ENCODE assay signal across 8 cellular contexts in the genomic region with DNA sequence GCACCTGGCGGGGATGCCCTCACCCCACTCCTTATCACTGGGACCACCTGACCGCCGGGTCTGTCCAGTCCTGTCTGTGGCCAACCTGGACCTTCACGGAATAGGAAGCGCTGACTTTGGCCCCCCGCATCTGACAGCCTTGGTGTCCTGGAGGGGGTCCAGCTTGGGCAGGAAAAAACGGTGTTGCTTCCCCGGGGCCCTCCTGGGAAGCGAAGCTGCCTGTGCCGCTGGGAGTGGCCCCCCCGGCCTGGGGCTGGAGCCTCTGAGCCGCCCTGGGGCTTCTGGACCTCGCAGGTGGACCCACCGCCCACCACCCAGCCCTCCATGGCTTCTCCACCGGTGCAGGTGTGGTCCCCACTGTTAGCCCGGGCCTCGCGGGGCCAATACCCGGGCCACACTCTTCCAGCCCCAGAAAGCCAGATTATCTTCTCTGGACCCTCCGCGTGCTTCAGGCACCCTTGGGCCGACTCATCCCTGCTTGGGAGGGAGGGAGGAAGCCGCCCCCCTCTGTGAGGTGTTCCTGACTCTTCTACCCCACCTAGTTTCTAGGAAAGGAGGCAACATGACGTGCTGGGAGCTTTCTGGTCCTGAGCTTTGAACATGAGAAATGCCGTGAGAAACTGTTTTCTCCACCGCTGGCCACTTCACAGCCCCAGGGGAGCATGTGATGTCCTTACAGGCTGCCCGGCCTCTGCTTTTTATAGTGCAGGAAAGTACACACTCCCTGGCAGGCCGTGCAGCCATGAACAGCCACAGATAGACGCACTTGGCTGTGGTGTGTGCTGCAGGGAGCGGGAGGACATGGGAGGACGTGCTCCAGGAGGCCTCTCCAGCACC. TPM values are rescaled to one million over a fixed set of nuclear protein-coding genes. Genes with fewer than 3 reads are reported as not detected.
DNase-seq lines count a peak whose midpoint lies in the region; ATAC-seq and TF ChIP-seq lines count a peak whose summit lies in the region.

No MANE protein-coding gene starts in this region.

- no peak overlapping the region for H3K4me2 ChIP-seq in Karpas-422 (ENCODE audit: low read depth, low read length, poor library complexity, severe bottlenecking)

- H3K4me1 Mint-ChIP-seq in T-helper 1 cell treated with Interleukin-12 subunit alpha and Interleukin-12 subunit beta and Interleukin-4 antibody, amounts not matched to agents 30 μg/mL and 1 μg/mL, for 36 hours (ENCODE audit: low read depth), result peaks cover 3% of the 10 kb centered on the region

- peak overlapping the region in 1 of 2 donors; percentile 54 for H3K9ac ChIP-seq in liver (ENCODE audit: low read depth in 1 of 2, low read length in 2 of 2)
- H3K9ac ChIP-seq in Karpas-422 (ENCODE audit: low read length), result no peak overlapping the region

- no peak overlapping the region for H2AFZ ChIP-seq in Karpas-422 (ENCODE audit: low read length)

- no peaks in the 10 kb centered on the region for H3K79me2 ChIP-seq in Karpas-422 (ENCODE audit: low read length)

- ATAC-seq in thoracic aorta (ENCODE audit: insufficient number of reproducible peaks, low FRiP score, low read depth), result no peak
- ATAC-seq in GM18873 (IDR thresholded peaks at IDR 0.05; ENCODE audit: low FRiP score, unreplicated experiment), result no peak
- ATAC-seq in HG02571 (IDR thresholded peaks at IDR 0.05; ENCODE audit: unreplicated experiment), result no peak

- in situ Hi-C loops in brain microvascular endothelial cell (cut with HindIII; ENCODE audit: low pct_ligation_motif_present, low sequenced_read_pairs), result no loop called here

- H3K9me3 ChIP-seq in liver (ENCODE audit: control insufficient read depth in 4 of 4, low read length in 3 of 4) (no peaks in the 10 kb centered on the region), thoracic aorta (no peaks in the 10 kb centered on the region), Karpas-422 (ENCODE audit: low read length) (no peaks in the 10 kb centered on the region)

- peak overlapping the region; percentile 31 for H3K4me3 Mint-ChIP-seq in T-helper 1 cell treated with Interleukin-12 subunit alpha and Interleukin-12 subunit beta and Interleukin-4 antibody, amounts not matched to agents 30 μg/mL and 1 μg/mL, for 36 hours

- TF ChIP-seq RAD21 in liver (IDR thresholded peaks at IDR 0.05), result no peak

- no peaks in the 10 kb centered on the region; the same call in 1 of the 2 replicates for H4K20me1 ChIP-seq in Karpas-422 (ENCODE audit: insufficient read depth, low read depth, low read length)

- WGBS in liver, result 51% methylated on average over 31 of the region's 31 CpGs

- no peaks in the 10 kb centered on the region for H3K9me3 Mint-ChIP-seq in T-helper 1 cell treated with Interleukin-12 subunit alpha and Interleukin-12 subunit beta and Interleukin-4 antibody, amounts not matched to agents 30 μg/mL and 1 μg/mL, for 36 hours

- no peak for DNase-seq in T-helper 1 cell
- no peak for DNase-seq in brain microvascular endothelial cell
- no peak for DNase-seq in thoracic aorta (ENCODE audit: low spot score)
- no peak for DNase-seq in Karpas-422

- no peaks in the 10 kb centered on the region for H3K9me2 ChIP-seq in Karpas-422 (replicated peaks; ENCODE audit: insufficient read depth, low read length)

- H3K36me3 Mint-ChIP-seq in T-helper 1 cell treated with Interleukin-12 subunit alpha and Interleukin-12 subunit beta and Interleukin-4 antibody, amounts not matched to agents 30 μg/mL and 1 μg/mL, for 36 hours (ENCODE audit: low read depth), result no peaks in the 10 kb centered on the region

- H3K4me1 ChIP-seq in liver (ENCODE audit: control insufficient read depth in 4 of 4, insufficient read depth in 4 of 4, low read length in 3 of 4), result peaks cover 0 to 6% (median 2%) of the 10 kb centered on the region in 4 donors
- peaks cover 53 to 76% of the 10 kb centered on the region in 2 donors for H3K4me1 ChIP-seq in thoracic aorta (ENCODE audit: control insufficient read depth in 1 of 2, low read depth in 2 of 2)
- H3K4me1 ChIP-seq in Karpas-422 (ENCODE audit: low read length), result no peaks in the 10 kb centered on the region

- peaks cover 71% of the 10 kb centered on the region for H3K27me3 Mint-ChIP-seq in T-helper 1 cell treated with Interleukin-12 subunit alpha and Interleukin-12 subunit beta and Interleukin-4 antibody, amounts not matched to agents 30 μg/mL and 1 μg/mL, for 36 hours (ENCODE audit: low read depth)

- H3K27ac ChIP-seq in brain microvascular endothelial cell (no peak overlapping the region), liver (ENCODE audit: low read depth in 1 of 2, low read length in 2 of 2) (peak overlapping the region; percentile 83 to 87), thoracic aorta (peak overlapping the region; percentile 49 to 84), Karpas-422 (ENCODE audit: low read length) (no peak overlapping the region)

- no peak overlapping the region for H3K27ac Mint-ChIP-seq in T-helper 1 cell treated with Interleukin-12 subunit alpha and Interleukin-12 subunit beta and Interleukin-4 antibody, amounts not matched to agents 30 μg/mL and 1 μg/mL, for 36 hours

- TF ChIP-seq CTCF in brain microvascular endothelial cell (IDR thresholded peaks at IDR 0.05; ENCODE audit: low read depth, low read length, missing control alignments), result no peak
- no peak for TF ChIP-seq CTCF in liver (IDR thresholded peaks at IDR 0.05; ENCODE audit: low read depth, low read length, missing input control)
- TF ChIP-seq CTCF in thoracic aorta (IDR thresholded peaks at IDR 0.05), result no peak

- H3K36me3 ChIP-seq in brain microvascular endothelial cell (replicated peaks) (no peaks in the 10 kb centered on the region), liver (ENCODE audit: control insufficient read depth in 4 of 4, insufficient read depth in 3 of 4, low read depth in 1 of 4, low read length in 3 of 4) (no peaks in the 10 kb centered on the region), thoracic aorta (no peaks in the 10 kb centered on the region), Karpas-422 (ENCODE audit: insufficient read depth, low read length) (no peaks in the 10 kb centered on the region)

- H3K27me3 ChIP-seq in brain microvascular endothelial cell (replicated peaks), result peaks cover 15% of the 10 kb centered on the region
- peaks cover 0 to 5% (median 0%) of the 10 kb centered on the region in 4 donors for H3K27me3 ChIP-seq in liver (ENCODE audit: control insufficient read depth in 4 of 4, insufficient read depth in 4 of 4, low read length in 3 of 4)
- H3K27me3 ChIP-seq in thoracic aorta (replicated peaks; ENCODE audit: insufficient read depth), result no peaks in the 10 kb centered on the region
- no peaks in the 10 kb centered on the region for H3K27me3 ChIP-seq in Karpas-422 (ENCODE audit: low read length)

- H3K4me3 ChIP-seq in brain microvascular endothelial cell (ENCODE audit: low read depth, low read length), result peak overlapping the region; percentile 61
- peak overlapping the region; percentile 9 to 42 (median 26) for H3K4me3 ChIP-seq in liver (ENCODE audit: low read depth in 1 of 3, low read length in 3 of 3)
- H3K4me3 ChIP-seq in thoracic aorta, result peak overlapping the region; percentile 79
- H3K4me3 ChIP-seq in Karpas-422 (ENCODE audit: low read length), result no peak overlapping the region

TF ChIP-seq in liver, 16 proteins besides CTCF, POLR2A, EP300 and RAD21 (continues in another document):
- TF ChIP-seq, protein P1, sequence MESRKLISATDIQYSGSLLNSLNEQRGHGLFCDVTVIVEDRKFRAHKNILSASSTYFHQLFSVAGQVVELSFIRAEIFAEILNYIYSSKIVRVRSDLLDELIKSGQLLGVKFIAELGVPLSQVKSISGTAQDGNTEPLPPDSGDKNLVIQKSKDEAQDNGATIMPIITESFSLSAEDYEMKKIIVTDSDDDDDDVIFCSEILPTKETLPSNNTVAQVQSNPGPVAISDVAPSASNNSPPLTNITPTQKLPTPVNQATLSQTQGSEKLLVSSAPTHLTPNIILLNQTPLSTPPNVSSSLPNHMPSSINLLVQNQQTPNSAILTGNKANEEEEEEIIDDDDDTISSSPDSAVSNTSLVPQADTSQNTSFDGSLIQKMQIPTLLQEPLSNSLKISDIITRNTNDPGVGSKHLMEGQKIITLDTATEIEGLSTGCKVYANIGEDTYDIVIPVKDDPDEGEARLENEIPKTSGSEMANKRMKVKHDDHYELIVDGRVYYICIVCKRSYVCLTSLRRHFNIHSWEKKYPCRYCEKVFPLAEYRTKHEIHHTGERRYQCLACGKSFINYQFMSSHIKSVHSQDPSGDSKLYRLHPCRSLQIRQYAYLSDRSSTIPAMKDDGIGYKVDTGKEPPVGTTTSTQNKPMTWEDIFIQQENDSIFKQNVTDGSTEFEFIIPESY (IDR thresholded peaks at IDR 0.05), result no peak
- TF ChIP-seq YY1 (IDR thresholded peaks at IDR 0.05), result no peak
- no peak for TF ChIP-seq JUND (IDR thresholded peaks at IDR 0.05)
- TF ChIP-seq HNF4A (conservative IDR thresholded peaks at IDR 0.05), result no peak
- no peak for TF ChIP-seq HNF4G (IDR thresholded peaks at IDR 0.05)
- TF ChIP-seq SP1 (IDR thresholded peaks at IDR 0.05), result no peak
- TF ChIP-seq TAF1 (conservative IDR thresholded peaks at IDR 0.05), result no peak
- TF ChIP-seq, protein P2, sequence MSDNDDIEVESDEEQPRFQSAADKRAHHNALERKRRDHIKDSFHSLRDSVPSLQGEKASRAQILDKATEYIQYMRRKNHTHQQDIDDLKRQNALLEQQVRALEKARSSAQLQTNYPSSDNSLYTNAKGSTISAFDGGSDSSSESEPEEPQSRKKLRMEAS (IDR thresholded peaks at IDR 0.05), result no peak
- TF ChIP-seq FOXA2 (IDR thresholded peaks at IDR 0.05), result no peak
- TF ChIP-seq RXRA (IDR thresholded peaks at IDR 0.05), result no peak
- no peak for TF ChIP-seq EGR1 (IDR thresholded peaks at IDR 0.05; ENCODE audit: low read depth in 2 of 2)
- TF ChIP-seq GABPA (IDR thresholded peaks at IDR 0.05 in 1 of 2, conservative IDR thresholded peaks at IDR 0.05 in 1 of 2), result no peak

RNA-seq across cellular contexts. Expression of a gene that starts 1.1 kb away (rescaled TPM):
- total RNA-seq in liver (10 to 100 TPM in 1 of 2 donors, under 1 TPM in 1; 0.56 to 54.6 TPM), thoracic aorta (100 to 1,000 TPM; 445 to 518 TPM)
- 10 to 100 TPM in 1 of 2 donors, 1 to 10 TPM in 1; 8.3 to 23.9 TPM for polyA plus RNA-seq in liver
- not detected in 2 replicates for total RNA-seq in Karpas-422 (2014; rRNA removed; shearing (Covaris generic); ENCODE audit: low replicate concordance)

RNA-seq across cellular contexts. Expression of a gene that starts 15.6 kb away (rescaled TPM):
- total RNA-seq in liver (10 to 100 TPM; 14.0 to 18.9 TPM), thoracic aorta (10 to 100 TPM; 21.4 to 41.0 TPM)
- polyA plus RNA-seq in liver, result 10 to 100 TPM in 1 of 2 donors, 1 to 10 TPM in 1; 6.2 to 20.0 TPM
- 22.7 and 27.6 TPM in 2 replicates for total RNA-seq in Karpas-422 (2014; rRNA removed; shearing (Covaris generic); ENCODE audit: low replicate concordance)

RNA-seq across cellular contexts. Expression of a gene that starts 45.4 kb away (rescaled TPM):
- total RNA-seq in liver (10 to 100 TPM; 66.0 to 69.3 TPM), thoracic aorta (100 to 1,000 TPM; 205 to 308 TPM)
- 100 to 1,000 TPM in 1 of 2 donors, 10 to 100 TPM in 1; 89.1 to 224 TPM for polyA plus RNA-seq in liver
- total RNA-seq in Karpas-422 (2014; rRNA removed; shearing (Covaris generic); ENCODE audit: low replicate concordance), result 23.7 and 39.5 TPM in 2 replicates

RNA-seq across cellular contexts. Expression of a gene that starts 49.5 kb away (rescaled TPM):
- total RNA-seq in liver (10 to 100 TPM in 1 of 2 donors, 1 to 10 TPM in 1; 7.6 to 33.6 TPM), thoracic aorta (10 to 100 TPM; 50.0 to 75.9 TPM)
- polyA plus RNA-seq in liver, result 1 to 10 TPM; 5.2 to 8.0 TPM
- total RNA-seq in Karpas-422 (2014; rRNA removed; shearing (Covaris generic); ENCODE audit: low replicate concordance), result 11.0 and 16.6 TPM in 2 replicates

Comparison
In these comparisons a context has a peak if more than half of its experiments do, and no peak if none do; other contexts are left out.
1. H3K27ac ChIP-seq: peak in liver (2 of 2) and thoracic aorta (2 of 2); none in brain microvascular endothelial cell (single experiment) and Karpas-422 (single experiment).
2. RNA of a gene that starts 1.1 kb away (total RNA-seq): 445 to 518 TPM in thoracic aorta; 0.56 to 54.6 TPM in liver and not detected in Karpas-422; every median in the first group is over 4 times any median in the second.